1 cellular context compared by ENCODE assay signal in the genomic region with DNA sequence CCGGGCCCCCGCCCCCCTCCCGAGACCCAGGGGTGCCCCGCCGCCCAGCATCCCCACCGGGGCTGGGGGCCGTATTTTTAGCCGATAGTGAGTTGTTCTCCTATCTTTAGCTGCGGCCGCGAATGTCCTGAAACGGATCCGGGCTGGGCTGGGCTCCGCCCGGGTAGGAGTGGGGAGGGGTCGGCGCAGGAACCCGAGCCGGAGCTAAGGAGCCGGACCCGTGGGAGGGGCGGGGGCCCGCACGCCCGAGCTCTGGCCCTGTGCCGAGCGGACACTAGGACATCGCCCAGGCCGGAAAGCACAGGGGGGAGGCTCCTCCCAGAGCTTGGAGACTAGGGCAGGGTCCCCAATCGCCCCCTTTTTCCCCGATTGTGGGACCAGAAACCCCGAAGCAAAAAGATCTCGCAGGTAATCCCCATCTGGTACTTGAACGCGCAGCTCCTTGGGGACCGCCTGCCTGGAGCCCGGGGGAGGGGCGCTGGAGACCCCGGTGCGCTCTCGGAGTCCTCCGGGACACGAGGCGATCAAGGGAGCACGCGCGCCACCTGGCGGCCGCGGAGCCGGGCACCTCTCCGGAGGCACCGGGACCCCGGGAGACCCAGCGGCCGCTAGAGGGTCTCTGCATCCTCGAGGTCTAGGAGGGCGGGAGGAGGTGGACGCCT.
TF ChIP-seq lines count a peak whose summit lies in the region.

No MANE protein-coding gene starts in this region.

TF ChIP-seq in GM12878, 131 proteins besides CTCF, POLR2A, EP300 and RAD21 (continues in another document):
- TF ChIP-seq, protein P1, sequence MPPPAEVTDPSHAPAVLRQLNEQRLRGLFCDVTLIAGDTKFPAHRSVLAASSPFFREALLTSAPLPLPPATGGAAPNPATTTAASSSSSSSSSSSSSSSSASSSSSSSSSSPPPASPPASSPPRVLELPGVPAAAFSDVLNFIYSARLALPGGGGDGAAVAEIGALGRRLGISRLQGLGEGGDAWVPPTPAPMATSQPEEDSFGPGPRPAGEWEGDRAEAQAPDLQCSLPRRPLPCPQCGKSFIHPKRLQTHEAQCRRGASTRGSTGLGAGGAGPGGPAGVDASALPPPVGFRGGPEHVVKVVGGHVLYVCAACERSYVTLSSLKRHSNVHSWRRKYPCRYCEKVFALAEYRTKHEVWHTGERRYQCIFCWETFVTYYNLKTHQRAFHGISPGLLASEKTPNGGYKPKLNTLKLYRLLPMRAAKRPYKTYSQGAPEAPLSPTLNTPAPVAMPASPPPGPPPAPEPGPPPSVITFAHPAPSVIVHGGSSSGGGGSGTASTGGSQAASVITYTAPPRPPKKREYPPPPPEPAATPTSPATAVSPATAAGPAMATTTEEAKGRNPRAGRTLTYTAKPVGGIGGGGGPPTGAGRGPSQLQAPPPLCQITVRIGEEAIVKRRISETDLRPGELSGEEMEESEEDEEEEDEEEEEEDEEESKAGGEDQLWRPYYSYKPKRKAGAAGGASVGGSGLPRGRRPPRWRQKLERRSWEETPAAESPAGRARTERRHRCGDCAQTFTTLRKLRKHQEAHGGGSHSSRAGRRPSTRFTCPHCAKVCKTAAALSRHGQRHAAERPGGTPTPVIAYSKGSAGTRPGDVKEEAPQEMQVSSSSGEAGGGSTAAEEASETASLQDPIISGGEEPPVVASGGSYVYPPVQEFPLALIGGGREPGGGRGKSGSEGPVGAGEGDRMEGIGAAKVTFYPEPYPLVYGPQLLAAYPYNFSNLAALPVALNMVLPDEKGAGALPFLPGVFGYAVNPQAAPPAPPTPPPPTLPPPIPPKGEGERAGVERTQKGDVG (CRISPR knock-in tag; IDR thresholded peaks at IDR 0.05) = no peak
- TF ChIP-seq RFX5 (IDR thresholded peaks at IDR 0.05; ENCODE audit: low read depth, low read length) (no peak), SMARCA5 (IDR thresholded peaks at IDR 0.05) (peak; percentile 57; the same call in 1 of the 2 replicates), KDM1A (IDR thresholded peaks at IDR 0.05; ENCODE audit: borderline replicate concordance) (no peak), GABPA (IDR thresholded peaks at IDR 0.05; ENCODE audit: low read depth) (no peak), BCL11A (IDR thresholded peaks at IDR 0.05; ENCODE audit: low read depth, low read length) (no peak), HCFC1 (IDR thresholded peaks at IDR 0.05; ENCODE audit: low read length) (no peak), SUPT20H (IDR thresholded peaks at IDR 0.05; ENCODE audit: borderline replicate concordance, control insufficient read depth, low read depth, low read length) (no peak), CBFB (IDR thresholded peaks at IDR 0.05; ENCODE audit: low read depth) (no peak), FOS (IDR thresholded peaks at IDR 0.05; ENCODE audit: borderline replicate concordance, extremely low read depth, insufficient read length) (no peak), SRF (IDR thresholded peaks at IDR 0.05; ENCODE audit: low read depth in 2 of 2, low read length in 2 of 2) (no peak), HDAC6 (IDR thresholded peaks at IDR 0.05; ENCODE audit: unreplicated experiment) (no peak), CREM (IDR thresholded peaks at IDR 0.05; ENCODE audit: low read depth) (no peak), GATAD2B (conservative IDR thresholded peaks at IDR 0.05; ENCODE audit: low read depth) (peak; percentile 93), TCF3 (IDR thresholded peaks at IDR 0.05; ENCODE audit: borderline replicate concordance, insufficient read depth, low read depth, low read length) (0 out of 2 replicates have a peak, but pooled peaks have one; percentile 30), LARP7 (IDR thresholded peaks at IDR 0.05) (peak; percentile 86), TBL1XR1 (IDR thresholded peaks at IDR 0.05; ENCODE audit: low read depth, low read length) (no peak), MEF2B (IDR thresholded peaks at IDR 0.05; ENCODE audit: partially characterized antibody, poor library complexity, severe bottlenecking) (peak; percentile 73), ESRRA (IDR thresholded peaks at IDR 0.05; ENCODE audit: low read length) (no peak), ETV6 (conservative IDR thresholded peaks at IDR 0.05 in 1 of 2, IDR thresholded peaks at IDR 0.05 in 1 of 2; ENCODE audit: borderline replicate concordance in 1 of 2, low read depth in 1 of 2) (no peak), IKZF1 (conservative IDR thresholded peaks at IDR 0.05) (peak; percentile 17; the same call in 1 of the 2 replicates), ASH2L (IDR thresholded peaks at IDR 0.05; ENCODE audit: borderline replicate concordance, low read depth) (no peak), TCF12 (IDR thresholded peaks at IDR 0.05; ENCODE audit: low read depth, low read length) (no peak)
- TF ChIP-seq, protein P2, sequence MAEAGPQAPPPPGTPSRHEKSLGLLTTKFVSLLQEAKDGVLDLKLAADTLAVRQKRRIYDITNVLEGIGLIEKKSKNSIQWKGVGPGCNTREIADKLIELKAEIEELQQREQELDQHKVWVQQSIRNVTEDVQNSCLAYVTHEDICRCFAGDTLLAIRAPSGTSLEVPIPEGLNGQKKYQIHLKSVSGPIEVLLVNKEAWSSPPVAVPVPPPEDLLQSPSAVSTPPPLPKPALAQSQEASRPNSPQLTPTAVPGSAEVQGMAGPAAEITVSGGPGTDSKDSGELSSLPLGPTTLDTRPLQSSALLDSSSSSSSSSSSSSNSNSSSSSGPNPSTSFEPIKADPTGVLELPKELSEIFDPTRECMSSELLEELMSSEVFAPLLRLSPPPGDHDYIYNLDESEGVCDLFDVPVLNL (IDR thresholded peaks at IDR 0.05; ENCODE audit: low read depth, low read length) = no peak
- TF ChIP-seq, protein P3, sequence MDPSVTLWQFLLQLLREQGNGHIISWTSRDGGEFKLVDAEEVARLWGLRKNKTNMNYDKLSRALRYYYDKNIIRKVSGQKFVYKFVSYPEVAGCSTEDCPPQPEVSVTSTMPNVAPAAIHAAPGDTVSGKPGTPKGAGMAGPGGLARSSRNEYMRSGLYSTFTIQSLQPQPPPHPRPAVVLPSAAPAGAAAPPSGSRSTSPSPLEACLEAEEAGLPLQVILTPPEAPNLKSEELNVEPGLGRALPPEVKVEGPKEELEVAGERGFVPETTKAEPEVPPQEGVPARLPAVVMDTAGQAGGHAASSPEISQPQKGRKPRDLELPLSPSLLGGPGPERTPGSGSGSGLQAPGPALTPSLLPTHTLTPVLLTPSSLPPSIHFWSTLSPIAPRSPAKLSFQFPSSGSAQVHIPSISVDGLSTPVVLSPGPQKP (IDR thresholded peaks at IDR 0.05; ENCODE audit: low read depth, low read length) = no peak
- TF ChIP-seq, protein P4, sequence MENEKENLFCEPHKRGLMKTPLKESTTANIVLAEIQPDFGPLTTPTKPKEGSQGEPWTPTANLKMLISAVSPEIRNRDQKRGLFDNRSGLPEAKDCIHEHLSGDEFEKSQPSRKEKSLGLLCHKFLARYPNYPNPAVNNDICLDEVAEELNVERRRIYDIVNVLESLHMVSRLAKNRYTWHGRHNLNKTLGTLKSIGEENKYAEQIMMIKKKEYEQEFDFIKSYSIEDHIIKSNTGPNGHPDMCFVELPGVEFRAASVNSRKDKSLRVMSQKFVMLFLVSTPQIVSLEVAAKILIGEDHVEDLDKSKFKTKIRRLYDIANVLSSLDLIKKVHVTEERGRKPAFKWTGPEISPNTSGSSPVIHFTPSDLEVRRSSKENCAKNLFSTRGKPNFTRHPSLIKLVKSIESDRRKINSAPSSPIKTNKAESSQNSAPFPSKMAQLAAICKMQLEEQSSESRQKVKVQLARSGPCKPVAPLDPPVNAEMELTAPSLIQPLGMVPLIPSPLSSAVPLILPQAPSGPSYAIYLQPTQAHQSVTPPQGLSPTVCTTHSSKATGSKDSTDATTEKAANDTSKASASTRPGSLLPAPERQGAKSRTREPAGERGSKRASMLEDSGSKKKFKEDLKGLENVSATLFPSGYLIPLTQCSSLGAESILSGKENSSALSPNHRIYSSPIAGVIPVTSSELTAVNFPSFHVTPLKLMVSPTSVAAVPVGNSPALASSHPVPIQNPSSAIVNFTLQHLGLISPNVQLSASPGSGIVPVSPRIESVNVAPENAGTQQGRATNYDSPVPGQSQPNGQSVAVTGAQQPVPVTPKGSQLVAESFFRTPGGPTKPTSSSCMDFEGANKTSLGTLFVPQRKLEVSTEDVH (IDR thresholded peaks at IDR 0.05; ENCODE audit: low read depth, partially characterized antibody) = no peak
- TF ChIP-seq, protein P5, sequence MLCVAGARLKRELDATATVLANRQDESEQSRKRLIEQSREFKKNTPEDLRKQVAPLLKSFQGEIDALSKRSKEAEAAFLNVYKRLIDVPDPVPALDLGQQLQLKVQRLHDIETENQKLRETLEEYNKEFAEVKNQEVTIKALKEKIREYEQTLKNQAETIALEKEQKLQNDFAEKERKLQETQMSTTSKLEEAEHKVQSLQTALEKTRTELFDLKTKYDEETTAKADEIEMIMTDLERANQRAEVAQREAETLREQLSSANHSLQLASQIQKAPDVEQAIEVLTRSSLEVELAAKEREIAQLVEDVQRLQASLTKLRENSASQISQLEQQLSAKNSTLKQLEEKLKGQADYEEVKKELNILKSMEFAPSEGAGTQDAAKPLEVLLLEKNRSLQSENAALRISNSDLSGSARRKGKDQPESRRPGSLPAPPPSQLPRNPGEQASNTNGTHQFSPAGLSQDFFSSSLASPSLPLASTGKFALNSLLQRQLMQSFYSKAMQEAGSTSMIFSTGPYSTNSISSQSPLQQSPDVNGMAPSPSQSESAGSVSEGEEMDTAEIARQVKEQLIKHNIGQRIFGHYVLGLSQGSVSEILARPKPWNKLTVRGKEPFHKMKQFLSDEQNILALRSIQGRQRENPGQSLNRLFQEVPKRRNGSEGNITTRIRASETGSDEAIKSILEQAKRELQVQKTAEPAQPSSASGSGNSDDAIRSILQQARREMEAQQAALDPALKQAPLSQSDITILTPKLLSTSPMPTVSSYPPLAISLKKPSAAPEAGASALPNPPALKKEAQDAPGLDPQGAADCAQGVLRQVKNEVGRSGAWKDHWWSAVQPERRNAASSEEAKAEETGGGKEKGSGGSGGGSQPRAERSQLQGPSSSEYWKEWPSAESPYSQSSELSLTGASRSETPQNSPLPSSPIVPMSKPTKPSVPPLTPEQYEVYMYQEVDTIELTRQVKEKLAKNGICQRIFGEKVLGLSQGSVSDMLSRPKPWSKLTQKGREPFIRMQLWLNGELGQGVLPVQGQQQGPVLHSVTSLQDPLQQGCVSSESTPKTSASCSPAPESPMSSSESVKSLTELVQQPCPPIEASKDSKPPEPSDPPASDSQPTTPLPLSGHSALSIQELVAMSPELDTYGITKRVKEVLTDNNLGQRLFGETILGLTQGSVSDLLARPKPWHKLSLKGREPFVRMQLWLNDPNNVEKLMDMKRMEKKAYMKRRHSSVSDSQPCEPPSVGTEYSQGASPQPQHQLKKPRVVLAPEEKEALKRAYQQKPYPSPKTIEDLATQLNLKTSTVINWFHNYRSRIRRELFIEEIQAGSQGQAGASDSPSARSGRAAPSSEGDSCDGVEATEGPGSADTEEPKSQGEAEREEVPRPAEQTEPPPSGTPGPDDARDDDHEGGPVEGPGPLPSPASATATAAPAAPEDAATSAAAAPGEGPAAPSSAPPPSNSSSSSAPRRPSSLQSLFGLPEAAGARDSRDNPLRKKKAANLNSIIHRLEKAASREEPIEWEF (IDR thresholded peaks at IDR 0.05; ENCODE audit: insufficient replicate concordance, low read depth, low read length) = no peak
- TF ChIP-seq, protein P6, sequence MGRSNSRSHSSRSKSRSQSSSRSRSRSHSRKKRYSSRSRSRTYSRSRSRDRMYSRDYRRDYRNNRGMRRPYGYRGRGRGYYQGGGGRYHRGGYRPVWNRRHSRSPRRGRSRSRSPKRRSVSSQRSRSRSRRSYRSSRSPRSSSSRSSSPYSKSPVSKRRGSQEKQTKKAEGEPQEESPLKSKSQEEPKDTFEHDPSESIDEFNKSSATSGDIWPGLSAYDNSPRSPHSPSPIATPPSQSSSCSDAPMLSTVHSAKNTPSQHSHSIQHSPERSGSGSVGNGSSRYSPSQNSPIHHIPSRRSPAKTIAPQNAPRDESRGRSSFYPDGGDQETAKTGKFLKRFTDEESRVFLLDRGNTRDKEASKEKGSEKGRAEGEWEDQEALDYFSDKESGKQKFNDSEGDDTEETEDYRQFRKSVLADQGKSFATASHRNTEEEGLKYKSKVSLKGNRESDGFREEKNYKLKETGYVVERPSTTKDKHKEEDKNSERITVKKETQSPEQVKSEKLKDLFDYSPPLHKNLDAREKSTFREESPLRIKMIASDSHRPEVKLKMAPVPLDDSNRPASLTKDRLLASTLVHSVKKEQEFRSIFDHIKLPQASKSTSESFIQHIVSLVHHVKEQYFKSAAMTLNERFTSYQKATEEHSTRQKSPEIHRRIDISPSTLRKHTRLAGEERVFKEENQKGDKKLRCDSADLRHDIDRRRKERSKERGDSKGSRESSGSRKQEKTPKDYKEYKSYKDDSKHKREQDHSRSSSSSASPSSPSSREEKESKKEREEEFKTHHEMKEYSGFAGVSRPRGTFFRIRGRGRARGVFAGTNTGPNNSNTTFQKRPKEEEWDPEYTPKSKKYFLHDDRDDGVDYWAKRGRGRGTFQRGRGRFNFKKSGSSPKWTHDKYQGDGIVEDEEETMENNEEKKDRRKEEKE (IDR thresholded peaks at IDR 0.05) = no peak
- TF ChIP-seq, protein P7, sequence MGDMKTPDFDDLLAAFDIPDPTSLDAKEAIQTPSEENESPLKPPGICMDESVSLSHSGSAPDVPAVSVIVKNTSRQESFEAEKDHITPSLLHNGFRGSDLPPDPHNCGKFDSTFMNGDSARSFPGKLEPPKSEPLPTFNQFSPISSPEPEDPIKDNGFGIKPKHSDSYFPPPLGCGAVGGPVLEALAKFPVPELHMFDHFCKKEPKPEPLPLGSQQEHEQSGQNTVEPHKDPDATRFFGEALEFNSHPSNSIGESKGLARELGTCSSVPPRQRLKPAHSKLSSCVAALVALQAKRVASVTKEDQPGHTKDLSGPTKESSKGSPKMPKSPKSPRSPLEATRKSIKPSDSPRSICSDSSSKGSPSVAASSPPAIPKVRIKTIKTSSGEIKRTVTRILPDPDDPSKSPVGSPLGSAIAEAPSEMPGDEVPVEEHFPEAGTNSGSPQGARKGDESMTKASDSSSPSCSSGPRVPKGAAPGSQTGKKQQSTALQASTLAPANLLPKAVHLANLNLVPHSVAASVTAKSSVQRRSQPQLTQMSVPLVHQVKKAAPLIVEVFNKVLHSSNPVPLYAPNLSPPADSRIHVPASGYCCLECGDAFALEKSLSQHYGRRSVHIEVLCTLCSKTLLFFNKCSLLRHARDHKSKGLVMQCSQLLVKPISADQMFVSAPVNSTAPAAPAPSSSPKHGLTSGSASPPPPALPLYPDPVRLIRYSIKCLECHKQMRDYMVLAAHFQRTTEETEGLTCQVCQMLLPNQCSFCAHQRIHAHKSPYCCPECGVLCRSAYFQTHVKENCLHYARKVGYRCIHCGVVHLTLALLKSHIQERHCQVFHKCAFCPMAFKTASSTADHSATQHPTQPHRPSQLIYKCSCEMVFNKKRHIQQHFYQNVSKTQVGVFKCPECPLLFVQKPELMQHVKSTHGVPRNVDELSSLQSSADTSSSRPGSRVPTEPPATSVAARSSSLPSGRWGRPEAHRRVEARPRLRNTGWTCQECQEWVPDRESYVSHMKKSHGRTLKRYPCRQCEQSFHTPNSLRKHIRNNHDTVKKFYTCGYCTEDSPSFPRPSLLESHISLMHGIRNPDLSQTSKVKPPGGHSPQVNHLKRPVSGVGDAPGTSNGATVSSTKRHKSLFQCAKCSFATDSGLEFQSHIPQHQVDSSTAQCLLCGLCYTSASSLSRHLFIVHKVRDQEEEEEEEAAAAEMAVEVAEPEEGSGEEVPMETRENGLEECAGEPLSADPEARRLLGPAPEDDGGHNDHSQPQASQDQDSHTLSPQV (IDR thresholded peaks at IDR 0.05) = peak; percentile 59; the same call in 1 of the 2 replicates
- TF ChIP-seq, protein P8, sequence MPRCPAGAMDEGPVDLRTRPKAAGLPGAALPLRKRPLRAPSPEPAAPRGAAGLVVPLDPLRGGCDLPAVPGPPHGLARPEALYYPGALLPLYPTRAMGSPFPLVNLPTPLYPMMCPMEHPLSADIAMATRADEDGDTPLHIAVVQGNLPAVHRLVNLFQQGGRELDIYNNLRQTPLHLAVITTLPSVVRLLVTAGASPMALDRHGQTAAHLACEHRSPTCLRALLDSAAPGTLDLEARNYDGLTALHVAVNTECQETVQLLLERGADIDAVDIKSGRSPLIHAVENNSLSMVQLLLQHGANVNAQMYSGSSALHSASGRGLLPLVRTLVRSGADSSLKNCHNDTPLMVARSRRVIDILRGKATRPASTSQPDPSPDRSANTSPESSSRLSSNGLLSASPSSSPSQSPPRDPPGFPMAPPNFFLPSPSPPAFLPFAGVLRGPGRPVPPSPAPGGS (IDR thresholded peaks at IDR 0.05; ENCODE audit: borderline replicate concordance, insufficient read depth, low read depth, low read length, poor library complexity, severe bottlenecking) = no peak
